Comparison of ENCODE assay signal across 2 cellular contexts in the genomic region with DNA sequence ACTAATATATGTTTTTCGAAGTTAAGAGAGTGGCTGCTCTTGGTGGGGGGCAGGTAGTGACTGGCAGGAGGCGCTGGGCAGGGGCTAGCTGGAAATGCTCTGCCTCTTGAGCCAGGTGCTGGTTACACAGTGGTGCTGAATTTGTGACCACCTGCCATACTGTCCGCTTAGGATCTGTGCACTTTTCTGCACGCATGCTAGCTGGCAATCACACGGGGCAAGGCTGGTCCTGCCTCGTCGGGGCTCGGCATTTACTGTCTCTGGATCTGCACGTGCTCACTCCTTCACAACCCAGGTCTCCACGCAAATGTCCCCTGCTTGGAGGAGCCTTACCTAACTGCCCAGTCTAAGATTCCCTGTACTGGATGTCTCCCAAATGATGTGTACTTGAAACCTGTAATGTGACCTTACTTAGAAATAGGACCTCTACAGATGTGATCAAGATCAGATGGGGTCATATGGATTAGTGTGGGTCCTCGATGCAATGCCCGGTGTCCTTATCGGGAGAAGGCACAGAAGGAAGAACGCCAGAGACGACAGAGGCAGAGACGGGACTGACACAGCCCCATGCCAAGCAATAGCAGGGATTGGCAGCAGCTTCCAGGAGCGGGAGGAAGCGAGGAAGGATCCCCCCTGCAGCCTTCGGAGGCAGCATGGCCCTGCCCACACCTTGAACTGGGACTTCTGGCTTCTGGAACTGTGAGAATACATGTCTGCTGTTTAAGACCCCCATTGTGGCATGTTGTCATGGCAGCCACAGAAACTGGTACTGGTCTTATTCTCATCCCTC.
TF ChIP-seq lines count a peak whose summit lies in the region.

No MANE protein-coding gene starts in this region.

TF ChIP-seq in IMR-90, 13 proteins besides CTCF, POLR2A, EP300 and RAD21:
- no peak for TF ChIP-seq ELK1 (IDR thresholded peaks at IDR 0.05; ENCODE audit: borderline replicate concordance, low read depth, low read length)
- TF ChIP-seq, protein P1, sequence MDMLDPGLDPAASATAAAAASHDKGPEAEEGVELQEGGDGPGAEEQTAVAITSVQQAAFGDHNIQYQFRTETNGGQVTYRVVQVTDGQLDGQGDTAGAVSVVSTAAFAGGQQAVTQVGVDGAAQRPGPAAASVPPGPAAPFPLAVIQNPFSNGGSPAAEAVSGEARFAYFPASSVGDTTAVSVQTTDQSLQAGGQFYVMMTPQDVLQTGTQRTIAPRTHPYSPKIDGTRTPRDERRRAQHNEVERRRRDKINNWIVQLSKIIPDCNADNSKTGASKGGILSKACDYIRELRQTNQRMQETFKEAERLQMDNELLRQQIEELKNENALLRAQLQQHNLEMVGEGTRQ (IDR thresholded peaks at IDR 0.05; ENCODE audit: low read depth, low read length), result no peak
- TF ChIP-seq RCOR1 (IDR thresholded peaks at IDR 0.05; ENCODE audit: insufficient replicate concordance, low read length), result no peak
- TF ChIP-seq MAZ (IDR thresholded peaks at IDR 0.05; ENCODE audit: borderline replicate concordance, low read depth, low read length), result no peak
- TF ChIP-seq CEBPB (IDR thresholded peaks at IDR 0.05; ENCODE audit: low read depth, low read length), result no peak
- no peak for TF ChIP-seq CHD1 (IDR thresholded peaks at IDR 0.05; ENCODE audit: low read depth, low read length)
- TF ChIP-seq BHLHE40 (IDR thresholded peaks at IDR 0.05; ENCODE audit: low read depth, low read length), result no peak
- TF ChIP-seq MAFK (IDR thresholded peaks at IDR 0.05; ENCODE audit: low read depth, low read length), result no peak
- TF ChIP-seq RFX5 (IDR thresholded peaks at IDR 0.05; ENCODE audit: low read depth, low read length), result no peak
- no peak for TF ChIP-seq MXI1 (IDR thresholded peaks at IDR 0.05; ENCODE audit: borderline replicate concordance, low read depth, low read length)
- no peak for TF ChIP-seq NFE2L2 (IDR thresholded peaks at IDR 0.05; ENCODE audit: low read depth, low read length)
- TF ChIP-seq SMC3 (IDR thresholded peaks at IDR 0.05; ENCODE audit: low read depth, low read length), result no peak
- TF ChIP-seq FOS (IDR thresholded peaks at IDR 0.05; ENCODE audit: low read depth, low read length), result no peak

TF ChIP-seq in H1, 55 proteins besides CTCF, POLR2A, EP300 and RAD21:
- TF ChIP-seq, protein P2, sequence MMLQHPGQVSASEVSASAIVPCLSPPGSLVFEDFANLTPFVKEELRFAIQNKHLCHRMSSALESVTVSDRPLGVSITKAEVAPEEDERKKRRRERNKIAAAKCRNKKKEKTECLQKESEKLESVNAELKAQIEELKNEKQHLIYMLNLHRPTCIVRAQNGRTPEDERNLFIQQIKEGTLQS (IDR thresholded peaks at IDR 0.05; ENCODE audit: insufficient read depth, low read depth, low read length), result no peak
- TF ChIP-seq GTF2F1 (IDR thresholded peaks at IDR 0.05; ENCODE audit: borderline replicate concordance, low read depth, low read length) (no peak), TAF7 (optimal IDR thresholded peaks at IDR 0.05; ENCODE audit: borderline replicate concordance, low read depth, low read length) (no peak), CEBPB (IDR thresholded peaks at IDR 0.05; ENCODE audit: low read depth, low read length) (no peak), BACH1 (IDR thresholded peaks at IDR 0.05; ENCODE audit: low read length) (no peak), NRF1 (IDR thresholded peaks at IDR 0.05; ENCODE audit: low read depth, low read length) (no peak), CTBP2 (IDR thresholded peaks at IDR 0.05; ENCODE audit: borderline replicate concordance, insufficient read depth, insufficient read length, low read length) (no peak), MAFK (IDR thresholded peaks at IDR 0.05; ENCODE audit: low read depth, low read length) (no peak), KDM4A (IDR thresholded peaks at IDR 0.05; ENCODE audit: low read depth, low read length, severe bottlenecking) (no peak), RBBP5 (IDR thresholded peaks at IDR 0.05; ENCODE audit: borderline replicate concordance, low read depth, low read length) (no peak), POLR2AphosphoS5 (IDR thresholded peaks at IDR 0.05; ENCODE audit: low read depth, low read length) (no peak), HDAC6 (IDR thresholded peaks at IDR 0.05; ENCODE audit: low read depth, low read length) (no peak), RXRA (IDR thresholded peaks at IDR 0.05; ENCODE audit: insufficient read depth, low read depth, low read length) (no peak), TCF12 (IDR thresholded peaks at IDR 0.05; ENCODE audit: low read depth, low read length) (no peak), NANOG (IDR thresholded peaks at IDR 0.05; ENCODE audit: insufficient read depth, low read depth, low read length, poor library complexity, severe bottlenecking) (no peak), EZH2 (IDR thresholded peaks at IDR 0.05; ENCODE audit: low read depth, low read length, severe bottlenecking) (no peak), TAF1 (IDR thresholded peaks at IDR 0.05; ENCODE audit: low read depth, low read length) (no peak)
- TF ChIP-seq, protein P3, sequence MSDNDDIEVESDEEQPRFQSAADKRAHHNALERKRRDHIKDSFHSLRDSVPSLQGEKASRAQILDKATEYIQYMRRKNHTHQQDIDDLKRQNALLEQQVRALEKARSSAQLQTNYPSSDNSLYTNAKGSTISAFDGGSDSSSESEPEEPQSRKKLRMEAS (IDR thresholded peaks at IDR 0.05), result no peak
- TF ChIP-seq, protein P1 (IDR thresholded peaks at IDR 0.05; ENCODE audit: low read length), result no peak
